Comparison of ENCODE assay signal across 12 cellular contexts in the genomic region with DNA sequence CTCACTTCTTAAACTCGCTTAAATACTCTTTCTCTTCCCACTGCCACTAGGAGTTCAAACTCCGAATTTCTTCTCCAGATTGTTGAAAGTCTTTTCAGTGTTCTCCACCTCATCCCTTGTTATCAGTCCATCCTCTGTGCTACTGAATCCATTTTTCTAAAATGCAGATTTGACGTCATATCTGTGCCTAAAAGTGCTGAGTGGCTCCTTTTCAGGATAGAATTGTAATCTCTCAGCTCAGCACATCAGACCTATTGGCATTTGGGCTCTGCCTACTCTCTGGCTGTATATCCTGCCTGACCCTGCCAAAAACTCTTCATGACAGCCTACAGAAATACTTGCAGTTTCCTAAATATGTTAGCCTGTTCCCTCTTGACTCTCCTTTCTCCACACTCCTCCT. TPM values are rescaled to one million over a fixed set of nuclear protein-coding genes. Genes with fewer than 3 reads are reported as not detected.
DNase-seq lines count a peak whose midpoint lies in the region; ATAC-seq, FAIRE-seq and TF ChIP-seq lines count a peak whose summit lies in the region.
"Had no signal": no experiment of that assay in that cellular context is flagged by ENCODE, and none has a peak within 500 bp of the region (broad histone marks: within the 10 kb centered on the region; RNA-seq: fewer than 3 reads in every experiment).

No MANE protein-coding gene starts in this region.

- FAIRE-seq in GM12892 (lab: Jason Lieb, UNC) (no peak), RCC 7860 (lab: Jason Lieb, UNC) (no peak)
- FAIRE-seq: endometrium, G401.6 had no signal

- H3K4me3 Mint-ChIP-seq in activated CD8-positive, alpha-beta memory T cell treated with anti-CD3 and anti-CD28 coated beads, Interleukin-2, amount 10 ng/mL, durations not matched to agents 7 days and 5 days, result peak overlapping the region; percentile 84
- H3K4me3 Mint-ChIP-seq in T-helper 17 cell, result peak overlapping the region; percentile 57
- H3K4me3 Mint-ChIP-seq in stimulated activated effector memory CD8-positive, alpha-beta T cell treated with anti-CD3 and anti-CD28 coated beads, Interleukin-12 subunit alpha, Interleukin-12 subunit beta, amount 100 ng/mL, for 72 hours, result peak overlapping the region; percentile 79

- H3K27me3 Mint-ChIP-seq in activated CD8-positive, alpha-beta memory T cell treated with anti-CD3 and anti-CD28 coated beads, Interleukin-2, amount 10 ng/mL, durations not matched to agents 7 days and 5 days, result no peaks in the 10 kb centered on the region
- H3K27me3 Mint-ChIP-seq in T-helper 17 cell, result no peaks in the 10 kb centered on the region

- H3K4me1 Mint-ChIP-seq in activated CD8-positive, alpha-beta memory T cell treated with anti-CD3 and anti-CD28 coated beads, Interleukin-2, amount 10 ng/mL, durations not matched to agents 7 days and 5 days, result peaks cover 44% of the 10 kb centered on the region
- peaks cover 32% of the 10 kb centered on the region for H3K4me1 Mint-ChIP-seq in T-helper 17 cell
- peaks cover 48% of the 10 kb centered on the region for H3K4me1 Mint-ChIP-seq in stimulated activated effector memory CD8-positive, alpha-beta T cell treated with anti-CD3 and anti-CD28 coated beads, Interleukin-12 subunit alpha, Interleukin-12 subunit beta, amount 100 ng/mL, for 72 hours

- no peak for ATAC-seq in activated CD8-positive, alpha-beta memory T cell treated with anti-CD3 and anti-CD28 coated beads, Interleukin-2, amount 10 ng/mL, durations not matched to agents 7 days and 5 days
- no peak for ATAC-seq in T-helper 17 cell
- ATAC-seq in stimulated activated effector memory CD8-positive, alpha-beta T cell treated with anti-CD3 and anti-CD28 coated beads, Interleukin-12 subunit alpha, Interleukin-12 subunit beta, amount 100 ng/mL, for 72 hours, result no peak

- no peak for TF ChIP-seq POLR2A in GM12892 (IDR thresholded peaks at IDR 0.05; ENCODE audit: low read depth, low read length)

- CTCF ChIA-PET in activated CD8-positive, alpha-beta memory T cell treated with anti-CD3 and anti-CD28 coated beads, Interleukin-2, amount 10 ng/mL, durations not matched to agents 7 days and 5 days (lab: Charles Lee), result interaction anchor here (1.3 to 16.6 kb wide), 16 partner anchors 9 to 159 kb away, joined by 3 to 275 read pairs (median 10); a partner anchor contains a TSS

- DNase-seq in activated CD8-positive, alpha-beta memory T cell treated with anti-CD3 and anti-CD28 coated beads, Interleukin-2, amount 10 ng/mL, durations not matched to agents 7 days and 5 days, result no peak
- DNase-seq in activated CD8-positive, alpha-beta memory T cell treated with anti-CD3 and anti-CD28 coated beads, Interleukin-2, amount 50 U/mL, for 48 hours, result no peak
- DNase-seq in T-helper 17 cell (no peak), epithelial cell of prostate (ENCODE audit: low read depth, low spot score) (no peak), GM12892 (ENCODE audit: insufficient read length) (no peak), AG08396 (ENCODE audit: low spot score) (no peak), RCC 7860 (ENCODE audit: low spot score) (no peak)
- no peak for DNase-seq in stimulated activated effector memory CD8-positive, alpha-beta T cell treated with anti-CD3 and anti-CD28 coated beads, Interleukin-12 subunit alpha, Interleukin-12 subunit beta, amount 100 ng/mL, for 72 hours (ENCODE audit: low spot score in 2 of 2)
- DNase-seq: NCI-H2081; stimulated activated naive CD4-positive, alpha-beta T cell had no signal

- no peaks in the 10 kb centered on the region for H3K36me3 Mint-ChIP-seq in activated CD8-positive, alpha-beta memory T cell treated with anti-CD3 and anti-CD28 coated beads, Interleukin-2, amount 10 ng/mL, durations not matched to agents 7 days and 5 days
- H3K36me3 Mint-ChIP-seq in T-helper 17 cell (ENCODE audit: low read depth), result no peaks in the 10 kb centered on the region
- peaks cover 20% of the 10 kb centered on the region for H3K36me3 Mint-ChIP-seq in stimulated activated effector memory CD8-positive, alpha-beta T cell treated with anti-CD3 and anti-CD28 coated beads, Interleukin-12 subunit alpha, Interleukin-12 subunit beta, amount 100 ng/mL, for 72 hours

- peak overlapping the region; percentile 100 for H3K27ac ChIP-seq in epithelial cell of prostate

- no peaks in the 10 kb centered on the region for H3K9me3 ChIP-seq in T-helper 17 cell (ENCODE audit: control insufficient read depth, low read length, poor library complexity, severe bottlenecking)

- H3K27ac Mint-ChIP-seq in activated CD8-positive, alpha-beta memory T cell treated with anti-CD3 and anti-CD28 coated beads, Interleukin-2, amount 10 ng/mL, durations not matched to agents 7 days and 5 days, result peak overlapping the region; percentile 83
- H3K27ac Mint-ChIP-seq in T-helper 17 cell, result peak overlapping the region; percentile 98
- H3K27ac Mint-ChIP-seq in stimulated activated effector memory CD8-positive, alpha-beta T cell treated with anti-CD3 and anti-CD28 coated beads, Interleukin-12 subunit alpha, Interleukin-12 subunit beta, amount 100 ng/mL, for 72 hours, result peak overlapping the region; percentile 91

- H3K9me3 Mint-ChIP-seq in activated CD8-positive, alpha-beta memory T cell treated with anti-CD3 and anti-CD28 coated beads, Interleukin-2, amount 10 ng/mL, durations not matched to agents 7 days and 5 days (ENCODE audit: low read depth), result no peaks in the 10 kb centered on the region
- no peaks in the 10 kb centered on the region for H3K9me3 Mint-ChIP-seq in stimulated activated effector memory CD8-positive, alpha-beta T cell treated with anti-CD3 and anti-CD28 coated beads, Interleukin-12 subunit alpha, Interleukin-12 subunit beta, amount 100 ng/mL, for 72 hours

RNA-seq across cellular contexts. Expression of a gene that starts 1.0 kb away (rescaled TPM):
- 10 to 100 TPM; 34.3 to 44.6 TPM for total RNA-seq in activated CD8-positive, alpha-beta memory T cell treated with anti-CD3 and anti-CD28 coated beads, Interleukin-2, amount 10 ng/mL, durations not matched to agents 7 days and 5 days
- total RNA-seq in T-helper 17 cell, result 10 to 100 TPM; 54.4 to 72.1 TPM
- 30.7 TPM for polyA plus RNA-seq in GM12892 (2012; ENCODE audit: missing spikeins)

RNA-seq across cellular contexts. Expression of a gene that starts 9.5 kb away (rescaled TPM):
- 1 to 10 TPM; 3.0 to 5.1 TPM for total RNA-seq in activated CD8-positive, alpha-beta memory T cell treated with anti-CD3 and anti-CD28 coated beads, Interleukin-2, amount 10 ng/mL, durations not matched to agents 7 days and 5 days
- total RNA-seq in T-helper 17 cell, result 1 to 10 TPM; 3.4 to 4.3 TPM
- polyA plus RNA-seq in GM12892 (2012; ENCODE audit: missing spikeins), result 1.4 TPM

RNA-seq across cellular contexts. Expression of a gene that starts 27.1 kb away (rescaled TPM):
- 10 to 100 TPM; 14.2 to 26.5 TPM for total RNA-seq in activated CD8-positive, alpha-beta memory T cell treated with anti-CD3 and anti-CD28 coated beads, Interleukin-2, amount 10 ng/mL, durations not matched to agents 7 days and 5 days
- total RNA-seq in T-helper 17 cell, result 10 to 100 TPM; 24.0 to 27.0 TPM
- 18.3 TPM for polyA plus RNA-seq in GM12892 (2012; ENCODE audit: missing spikeins)

RNA-seq across cellular contexts. Expression of a gene that starts 27.2 kb away (rescaled TPM):
- total RNA-seq in activated CD8-positive, alpha-beta memory T cell treated with anti-CD3 and anti-CD28 coated beads, Interleukin-2, amount 10 ng/mL, durations not matched to agents 7 days and 5 days, result 10 to 100 TPM; 34.2 to 38.3 TPM
- total RNA-seq in T-helper 17 cell, result 10 to 100 TPM; 25.7 to 27.7 TPM
- polyA plus RNA-seq in GM12892 (2012; ENCODE audit: missing spikeins), result 14.0 TPM

RNA-seq across cellular contexts. Expression of a gene that starts 30.0 kb away (rescaled TPM):
- total RNA-seq in activated CD8-positive, alpha-beta memory T cell treated with anti-CD3 and anti-CD28 coated beads, Interleukin-2, amount 10 ng/mL, durations not matched to agents 7 days and 5 days, result 100 to 1,000 TPM; 111 to 130 TPM
- total RNA-seq in T-helper 17 cell, result 100 to 1,000 TPM; 106 to 107 TPM
- 38.1 TPM for polyA plus RNA-seq in GM12892 (2012; ENCODE audit: missing spikeins)
